In genomic region chr5:39189297-39189955, GRCh38 we compare ENCODE assay signal across 18 cellular contexts. TPM values are rescaled to one million over a fixed set of nuclear protein-coding genes. Genes with fewer than 3 reads are reported as not detected.
A peak's percentile ranks its signal among the peaks of the same experiment; 100 is the strongest.
DNase-seq lines count a peak whose midpoint lies in the region; ATAC-seq and TF ChIP-seq lines count a peak whose summit lies in the region.
"Had no signal": no experiment of that assay in that cellular context is flagged by ENCODE, and none has a peak within 500 bp of the region (broad histone marks: within the 10 kb centered on the region; RNA-seq: fewer than 3 reads in every experiment).

No MANE protein-coding gene starts in this region.

- no peaks in the 10 kb centered on the region for H3K79me1 ChIP-seq in mesenchymal stem cell (replicated peaks; ENCODE audit: low read length, poor library complexity, severe bottlenecking)

- no peak overlapping the region for H3K4ac ChIP-seq in mesenchymal stem cell (ENCODE audit: low read depth in 1 of 2, low read length in 2 of 2)

- no peaks in the 10 kb centered on the region for H3K9me3 Mint-ChIP-seq in dendritic cell treated with granulocyte-macrophage colony-stimulating factor and Interleukin-4, amounts not matched to agents 40 ng/mL and 50 ng/mL, for 4 days

- H3K36me3 Mint-ChIP-seq in dendritic cell treated with granulocyte-macrophage colony-stimulating factor and Interleukin-4, amounts not matched to agents 40 ng/mL and 50 ng/mL, for 4 days (ENCODE audit: low read depth): peaks cover 23% of the 10 kb centered on the region

- ATAC-seq in DND-41 (ENCODE audit: insufficient read depth, low read depth): peak; percentile 37
- no peak for ATAC-seq in GM18520 (IDR thresholded peaks at IDR 0.05; ENCODE audit: unreplicated experiment)
- ATAC-seq: left cardiac atrium had no signal

- H3K9me2 ChIP-seq in hepatocyte (replicated peaks; ENCODE audit: insufficient read depth): no peaks in the 10 kb centered on the region

- H3K4me3 Mint-ChIP-seq in dendritic cell treated with granulocyte-macrophage colony-stimulating factor and Interleukin-4, amounts not matched to agents 40 ng/mL and 50 ng/mL, for 4 days: peak overlapping the region; percentile 10
- H3K4me3 Mint-ChIP-seq: B cell had no signal

- no peak overlapping the region for H2BK12ac ChIP-seq in mesenchymal stem cell (ENCODE audit: low read length in 2 of 2)

- no peak for TF ChIP-seq CTCF in DND-41 (IDR thresholded peaks at IDR 0.05; ENCODE audit: borderline replicate concordance, extremely low read depth, low read length, poor library complexity, severe bottlenecking)
- no peak for TF ChIP-seq CTCF in hepatocyte (IDR thresholded peaks at IDR 0.05; ENCODE audit: poor library complexity)

- no peak overlapping the region for H3K14ac ChIP-seq in mesenchymal stem cell (ENCODE audit: low read length in 2 of 2)

- no peak overlapping the region for H2BK5ac ChIP-seq in mesenchymal stem cell (ENCODE audit: low read depth, low read length, poor library complexity, severe bottlenecking)

- H3K4me3 ChIP-seq in BLaER1 (no peak overlapping the region), DND-41 (ENCODE audit: low read depth in 1 of 2, low read length in 2 of 2) (no peak overlapping the region), hepatocyte (no peak overlapping the region), mesenchymal stem cell (ENCODE audit: insufficient read depth in 1 of 2, low read depth in 1 of 2, low read length in 2 of 2) (no peak overlapping the region)
- H3K4me3 ChIP-seq: SK-N-MC, uterus had no signal

- H3K4me2 ChIP-seq in BLaER1: peak overlapping the region; percentile 78
- H3K4me2 ChIP-seq in DND-41 (ENCODE audit: insufficient read depth, low read length): peak overlapping the region; percentile 50
- no peak overlapping the region for H3K4me2 ChIP-seq in hepatocyte
- H3K4me2 ChIP-seq in mesenchymal stem cell (ENCODE audit: low read length, poor library complexity, severe bottlenecking): no peak overlapping the region

- intact Hi-C loops in dendritic cell treated with granulocyte-macrophage colony-stimulating factor and Interleukin-4, amounts not matched to agents 40 ng/mL and 50 ng/mL, for 4 days (cut with micrococcal nuclease): no loop called here

- DNase-seq in DND-41: peak; percentile 53
- peak; percentile 59 for DNase-seq in OCI-M1 (lab: John Stamatoyannopoulos, UW)
- DNase-seq in hepatocyte (ENCODE audit: low spot score): no peak
- no peak for DNase-seq in mesenchymal stem cell
- DNase-seq in stimulated activated CD4-positive, alpha-beta T cell treated with anti-CD3 and anti-CD28 coated beads, Interleukin-4, amount 100 ng/mL, for 1 hour: no peak
- DNase-seq: cerebellar nuclear complex; EL; left cardiac atrium; NCI-H2107; stimulated activated CD8-positive, alpha-beta memory T cell treated with anti-CD3 and anti-CD28 coated beads, Interleukin-4, amount 100 ng/mL, for 48 hours; uterus had no signal

- H4K8ac ChIP-seq in mesenchymal stem cell (ENCODE audit: low read length): no peak overlapping the region

- H3K23ac ChIP-seq in mesenchymal stem cell (ENCODE audit: low read length in 2 of 2): no peak overlapping the region

- H3K4me1 ChIP-seq in BLaER1 (peaks cover 74% of the 10 kb centered on the region), DND-41 (ENCODE audit: insufficient read depth, low read length) (peaks cover 88% of the 10 kb centered on the region), hepatocyte (ENCODE audit: insufficient read depth) (no peaks in the 10 kb centered on the region), mesenchymal stem cell (ENCODE audit: control insufficient read depth, insufficient read depth, low read depth, low read length) (peaks cover 2% of the 10 kb centered on the region)
- H3K4me1 ChIP-seq: uterus had no signal

- no peak overlapping the region for H2AK5ac ChIP-seq in mesenchymal stem cell (ENCODE audit: low read length, severe bottlenecking)

- no peak overlapping the region for H4K91ac ChIP-seq in mesenchymal stem cell (ENCODE audit: low read length)

- 56% methylated on average over 4 of the region's 4 CpGs for WGBS in hepatocyte (ENCODE audit: low lambda C conversion rate, missing lambda C conversion rate)
- WGBS in mesenchymal stem cell: 82% methylated on average over 4 of the region's 4 CpGs

- H3K27me3 Mint-ChIP-seq in dendritic cell treated with granulocyte-macrophage colony-stimulating factor and Interleukin-4, amounts not matched to agents 40 ng/mL and 50 ng/mL, for 4 days: no peaks in the 10 kb centered on the region
- H3K27me3 Mint-ChIP-seq: B cell had no signal

- H4K20me1 ChIP-seq in BLaER1: no peaks in the 10 kb centered on the region
- no peaks in the 10 kb centered on the region for H4K20me1 ChIP-seq in DND-41 (ENCODE audit: insufficient read depth, low read length)
- no peaks in the 10 kb centered on the region for H4K20me1 ChIP-seq in hepatocyte (ENCODE audit: insufficient read depth, poor library complexity, severe bottlenecking)

- H3K27ac Mint-ChIP-seq in dendritic cell treated with granulocyte-macrophage colony-stimulating factor and Interleukin-4, amounts not matched to agents 40 ng/mL and 50 ng/mL, for 4 days: peak overlapping the region; percentile 67
- H3K27ac Mint-ChIP-seq: B cell had no signal

- H3K27me3 ChIP-seq in BLaER1: no peaks in the 10 kb centered on the region
- H3K27me3 ChIP-seq in DND-41 (ENCODE audit: insufficient read depth, low read length, poor library complexity): no peaks in the 10 kb centered on the region
- no peaks in the 10 kb centered on the region for H3K27me3 ChIP-seq in hepatocyte
- peaks cover 0 to 4% of the 10 kb centered on the region in 2 experiments for H3K27me3 ChIP-seq in mesenchymal stem cell (ENCODE audit: control insufficient read depth in 1 of 2, insufficient read depth in 1 of 2, low read length in 2 of 2)

- H3K9ac ChIP-seq in BLaER1: no peak overlapping the region
- peak overlapping the region; percentile 50 for H3K9ac ChIP-seq in DND-41 (ENCODE audit: low read depth, low read length)
- H3K9ac ChIP-seq in mesenchymal stem cell (ENCODE audit: low read length): no peak overlapping the region

- H3K27ac ChIP-seq in BLaER1 (peak overlapping the region; percentile 38; the same call in 1 of the 2 replicates), DND-41 (ENCODE audit: low read length) (peak overlapping the region; percentile 91), hepatocyte (no peak overlapping the region), mesenchymal stem cell (ENCODE audit: low read length, poor library complexity, severe bottlenecking) (no peak overlapping the region)
- H3K27ac ChIP-seq: SK-N-MC, uterus had no signal

- H3K4me1 Mint-ChIP-seq in dendritic cell treated with granulocyte-macrophage colony-stimulating factor and Interleukin-4, amounts not matched to agents 40 ng/mL and 50 ng/mL, for 4 days (ENCODE audit: low read depth): peaks cover 80% of the 10 kb centered on the region

- H2AFZ ChIP-seq in DND-41 (ENCODE audit: low read depth, low read length) (no peak overlapping the region; the same call in 1 of the 2 replicates), hepatocyte (no peak overlapping the region), mesenchymal stem cell (ENCODE audit: low read depth, low read length) (no peak overlapping the region)

- H2BK15ac ChIP-seq in mesenchymal stem cell (ENCODE audit: low read depth, poor library complexity, severe bottlenecking): no peak overlapping the region

- no peak overlapping the region for H2BK120ac ChIP-seq in mesenchymal stem cell (ENCODE audit: low read depth, low read length)

- H3K36me3 ChIP-seq in BLaER1 (no peaks in the 10 kb centered on the region), DND-41 (ENCODE audit: insufficient read depth, low read length) (no peaks in the 10 kb centered on the region), hepatocyte (replicated peaks; ENCODE audit: insufficient read depth, low read depth) (no peaks in the 10 kb centered on the region), mesenchymal stem cell (ENCODE audit: control insufficient read depth in 1 of 2, insufficient read depth in 2 of 2, low read depth in 1 of 2, low read length in 2 of 2) (no peaks in the 10 kb centered on the region)
- H3K36me3 ChIP-seq: uterus had no signal

- H3K9me3 ChIP-seq in BLaER1: no peaks in the 10 kb centered on the region
- no peaks in the 10 kb centered on the region for H3K9me3 ChIP-seq in DND-41 (ENCODE audit: insufficient read depth, low read length, severe bottlenecking)
- H3K9me3 ChIP-seq in hepatocyte (ENCODE audit: low read depth): no peaks in the 10 kb centered on the region
- H3K9me3 ChIP-seq in mesenchymal stem cell (ENCODE audit: control insufficient read depth, low read length): no peaks in the 10 kb centered on the region
- H3K9me3 ChIP-seq: uterus had no signal

- H3K79me2 ChIP-seq in DND-41 (ENCODE audit: insufficient read depth, low read length): no peaks in the 10 kb centered on the region; the same call in 1 of the 2 replicates
- no peaks in the 10 kb centered on the region for H3K79me2 ChIP-seq in hepatocyte

- H3K18ac ChIP-seq in mesenchymal stem cell (ENCODE audit: low read depth in 1 of 2, low read length in 2 of 2): no peak overlapping the region

RNA-seq across cellular contexts. Expression of gene FYB1, which starts 29.9 kb away (rescaled TPM):
- 2.4 and 2.6 TPM in 2 replicates for total RNA-seq in hepatocyte
- 1.1 and 1.2 TPM in 2 replicates for polyA plus RNA-seq in hepatocyte
- polyA plus RNA-seq in mesenchymal stem cell (2013, experiment 1 of 2): 0.10 TPM
- 0.04 TPM for polyA plus RNA-seq in mesenchymal stem cell (2013, experiment 2 of 2)
- total RNA-seq: LHCN-M2, myocyte had no signal

Comparison
In these comparisons a context has a peak if more than half of its experiments do, and no peak if none do; other contexts are left out.
1. H3K27ac ChIP-seq: peak in BLaER1 (single experiment) and DND-41 (single experiment); none in hepatocyte (single experiment) and mesenchymal stem cell (single experiment).
2. H3K4me2 ChIP-seq: peak in BLaER1 (single experiment) and DND-41 (single experiment); none in hepatocyte (single experiment) and mesenchymal stem cell (single experiment).
3. DNase-seq: peak in DND-41 (single experiment) and OCI-M1 (single experiment); none in hepatocyte (single experiment), mesenchymal stem cell (single experiment) and stimulated activated CD4-positive, alpha-beta T cell treated with anti-CD3 and anti-CD28 coated beads, Interleukin-4, amount 100 ng/mL, for 1 hour (single experiment).